ENCODE assay signal across 21 cellular contexts in the genomic region with DNA sequence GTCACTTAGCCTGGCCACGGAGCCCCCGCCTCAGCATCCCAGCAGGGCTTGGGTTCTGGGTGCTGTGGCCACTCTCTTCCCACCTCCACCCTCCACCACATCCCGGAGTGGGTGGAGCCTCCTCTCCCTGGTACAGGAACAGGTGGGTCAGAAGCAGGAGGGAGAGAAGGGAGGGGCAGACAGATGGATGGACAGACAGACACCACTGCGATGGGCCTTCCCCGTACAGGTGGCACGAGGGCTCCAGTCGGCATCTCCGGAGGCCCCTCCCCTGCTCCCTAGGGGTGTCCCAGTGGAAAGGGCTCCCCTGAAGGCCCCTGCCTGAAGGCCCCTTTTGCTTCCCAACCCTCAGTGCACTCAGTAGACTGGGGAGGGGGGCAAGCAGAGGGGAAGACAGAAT.
DNase-seq lines count a peak whose midpoint lies in the region; ATAC-seq and TF ChIP-seq lines count a peak whose summit lies in the region.
"Had no signal": no experiment of that assay in that cellular context is flagged by ENCODE, and none has a peak within 500 bp of the region (broad histone marks: within the 10 kb centered on the region; RNA-seq: fewer than 3 reads in every experiment).

No MANE protein-coding gene starts in this region.

- H3K27me3 ChIP-seq in H7 (ENCODE audit: control insufficient read depth, insufficient read depth, low read length): no peaks in the 10 kb centered on the region

- H3K4me1 ChIP-seq in mucosa of descending colon (ENCODE audit: low read depth): no peaks in the 10 kb centered on the region
- H3K4me1 ChIP-seq: Caco-2 had no signal

- ATAC-seq in mucosa of descending colon: peak; percentile 25
- no peak for ATAC-seq in GM18498 (IDR thresholded peaks at IDR 0.05; ENCODE audit: unreplicated experiment)
- ATAC-seq: SK-N-SH treated with all-trans-retinoic acid at 6 μM for 48 hours had no signal

- H3K4me3 ChIP-seq in H7 (ENCODE audit: insufficient read depth, low read depth, low read length) (no peak overlapping the region), mucosa of descending colon (no peak overlapping the region)

- intact Hi-C loops in mucosa of descending colon (cut with DNase I, micrococcal nuclease): no loop called here

- H3K9me3 ChIP-seq in mucosa of descending colon: no peaks in the 10 kb centered on the region
- H3K9me3 ChIP-seq: Caco-2 had no signal

- H3K36me3 ChIP-seq in H7 (replicated peaks; ENCODE audit: control insufficient read depth, insufficient read depth, low read length) (no peaks in the 10 kb centered on the region), mucosa of descending colon (ENCODE audit: low read depth) (no peaks in the 10 kb centered on the region)

- peak; percentile 59 for DNase-seq in COLO668 (lab: John Stamatoyannopoulos, UW; ENCODE audit: unreplicated experiment)
- peak; percentile 65 for DNase-seq in H7
- peak; percentile 66 for DNase-seq in SW480 (ENCODE audit: low spot score)
- DNase-seq in mucosa of descending colon: no peak
- DNase-seq in HT-29 (ENCODE audit: low spot score): no peak
- no peak for DNase-seq in NCI-H1694 treated with DMSO at 0.1 percent for 48 hours (lab: John Stamatoyannopoulos, UW)
- DNase-seq: AML-193; Caco-2; CD4-positive, CD25-positive, alpha-beta regulatory T cell; DMS153; EL; H9; KBM-7; MV-4-11; NCI-H2029 treated with DMSO at 0.1 percent for 48 hours; NCI-H446 treated with DMSO at 0.1 percent for 48 hours; NCI-H774; SIG-M5; T1000 had no signal

- no peak for TF ChIP-seq CTCF in mucosa of descending colon (IDR thresholded peaks at IDR 0.05)

Comparison
In these comparisons a context has a peak if more than half of its experiments do, and no peak if none do; other contexts are left out.
1. DNase-seq: peak in COLO668 (single experiment), H7 (single experiment) and SW480 (single experiment); none in mucosa of descending colon (0 of 3), HT-29 (single experiment) and NCI-H1694 treated with DMSO at 0.1 percent for 48 hours (single experiment).